Comparison of ENCODE assay signal across 10 cellular contexts in genomic region chr12:749871-750270, GRCh38. TPM values are rescaled to one million over a fixed set of nuclear protein-coding genes. Genes with fewer than 3 reads are reported as not detected.
DNase-seq lines count a peak whose midpoint lies in the region; ATAC-seq lines count a peak whose summit lies in the region.
"Had no signal": no experiment of that assay in that cellular context is flagged by ENCODE, and none has a peak within 500 bp of the region (broad histone marks: within the 10 kb centered on the region; RNA-seq: fewer than 3 reads in every experiment).

No MANE protein-coding gene starts in this region.

- ATAC-seq in HG03175 (IDR thresholded peaks at IDR 0.05; ENCODE audit: unreplicated experiment) = no peak

- no peak overlapping the region for H3K14ac ChIP-seq in mesenchymal stem cell (ENCODE audit: low read length in 2 of 2)

- H2BK12ac ChIP-seq in mesenchymal stem cell (ENCODE audit: low read length in 2 of 2) = no peak overlapping the region

- DNase-seq in CD4-positive, alpha-beta memory T cell = no peak
- peak; percentile 19 for DNase-seq in GM23248
- no peak for DNase-seq in mesenchymal stem cell
- DNase-seq in glomerular visceral epithelial cell (ENCODE audit: extremely low spot score) = no peak
- DNase-seq in Kasumi-1 (lab: John Stamatoyannopoulos, UW) = no peak
- no peak for DNase-seq in NCI-H446 (lab: John Stamatoyannopoulos, UW)
- DNase-seq: naive B cell; stimulated activated naive CD4-positive, alpha-beta T cell had no signal

- peak overlapping the region; percentile 89 for H3K27ac ChIP-seq in CD4-positive, alpha-beta memory T cell (ENCODE audit: low read depth, low read length)
- H3K27ac ChIP-seq in GM23248 (peak overlapping the region; percentile 73), mesenchymal stem cell (ENCODE audit: low read length, poor library complexity, severe bottlenecking) (no peak overlapping the region)

- H3K4ac ChIP-seq in mesenchymal stem cell (ENCODE audit: low read depth in 1 of 2, low read length in 2 of 2) = no peak overlapping the region

- no peaks in the 10 kb centered on the region for H3K9me2 ChIP-seq in GM23248 (ENCODE audit: insufficient read depth)

- no peak overlapping the region for H2AK5ac ChIP-seq in mesenchymal stem cell (ENCODE audit: low read length, severe bottlenecking)

- peak overlapping the region in 3 of 7 donors; percentile 93 to 94 (median 94) for H3K27ac Mint-ChIP-seq in CD4-positive, alpha-beta memory T cell
- H3K27ac Mint-ChIP-seq in T-helper 1 cell treated with Interleukin-12 subunit alpha and Interleukin-12 subunit beta and Interleukin-4 antibody, amounts not matched to agents 30 μg/mL and 1 μg/mL, for 36 hours = peak overlapping the region; percentile 94

- 32 to 67% methylated on average over 1 of the region's 1 CpG for WGBS in GM23248 (ENCODE audit: low coverage in 1 of 2, low lambda C conversion rate in 2 of 2, missing lambda C conversion rate in 2 of 2), 2 experiments
- no CpG with 5 or more reads among the region's 1 CpG for WGBS in mesenchymal stem cell

- CTCF ChIA-PET in CD4-positive, alpha-beta memory T cell (lab: Charles Lee; ENCODE audit: partially characterized antibody) = interaction anchor here (1.2 to 6.3 kb wide), 16 partner anchors 12 to 179 kb away, joined by 3 to 112 read pairs (median 29); no protein-coding TSS in a partner anchor

- H4K91ac ChIP-seq in mesenchymal stem cell (ENCODE audit: low read length) = no peak overlapping the region

- POLR2A ChIA-PET in CD4-positive, alpha-beta memory T cell (lab: Charles Lee; ENCODE audit: partially characterized antibody) = interaction anchor here (0.6 to 6.4 kb wide), 17 partner anchors 8 to 174 kb away, joined by 3 to 138 read pairs (median 39); partner anchors contain the start of gene NINJ2

- no peak overlapping the region for H2BK5ac ChIP-seq in mesenchymal stem cell (ENCODE audit: low read depth, low read length, poor library complexity, severe bottlenecking)

- peaks cover 0 to 12% of the 10 kb centered on the region in 2 donors for H3K36me3 Mint-ChIP-seq in CD4-positive, alpha-beta memory T cell
- peaks cover 8% of the 10 kb centered on the region for H3K36me3 Mint-ChIP-seq in T-helper 1 cell treated with Interleukin-12 subunit alpha and Interleukin-12 subunit beta and Interleukin-4 antibody, amounts not matched to agents 30 μg/mL and 1 μg/mL, for 36 hours (ENCODE audit: low read depth)
- H3K36me3 Mint-ChIP-seq: naive B cell had no signal

- H3K4me2 ChIP-seq in GM23248 (ENCODE audit: unreplicated experiment) = peak overlapping the region; percentile 96
- H3K4me2 ChIP-seq in mesenchymal stem cell (ENCODE audit: low read length, poor library complexity, severe bottlenecking) = no peak overlapping the region

- H3K4me3 ChIP-seq in CD4-positive, alpha-beta memory T cell (ENCODE audit: low read length in 2 of 2) = no peak overlapping the region
- H3K4me3 ChIP-seq in GM23248 = peak overlapping the region; percentile 95
- no peak overlapping the region for H3K4me3 ChIP-seq in mesenchymal stem cell (ENCODE audit: insufficient read depth in 1 of 2, low read depth in 1 of 2, low read length in 2 of 2)

- H2AFZ ChIP-seq in GM23248 = peak overlapping the region; percentile 91
- H2AFZ ChIP-seq in mesenchymal stem cell (ENCODE audit: low read depth, low read length) = no peak overlapping the region

- H4K20me1 ChIP-seq in GM23248 (ENCODE audit: insufficient read depth) = peaks cover 8% of the 10 kb centered on the region

- H3K79me2 ChIP-seq in GM23248 (ENCODE audit: insufficient read depth) = peaks cover 19% of the 10 kb centered on the region

- H3K27me3 Mint-ChIP-seq in CD4-positive, alpha-beta memory T cell = no peaks in the 10 kb centered on the region
- H3K27me3 Mint-ChIP-seq in T-helper 1 cell treated with Interleukin-12 subunit alpha and Interleukin-12 subunit beta and Interleukin-4 antibody, amounts not matched to agents 30 μg/mL and 1 μg/mL, for 36 hours (ENCODE audit: low read depth) = no peaks in the 10 kb centered on the region
- H3K27me3 Mint-ChIP-seq: naive B cell had no signal

- H3K4me1 Mint-ChIP-seq in CD4-positive, alpha-beta memory T cell = peaks cover 0 to 11% (median 6%) of the 10 kb centered on the region in 4 donors
- peaks cover 10% of the 10 kb centered on the region for H3K4me1 Mint-ChIP-seq in T-helper 1 cell treated with Interleukin-12 subunit alpha and Interleukin-12 subunit beta and Interleukin-4 antibody, amounts not matched to agents 30 μg/mL and 1 μg/mL, for 36 hours (ENCODE audit: low read depth)

- H3K9ac ChIP-seq in GM23248 (peak overlapping the region; percentile 75), mesenchymal stem cell (ENCODE audit: low read length) (peak overlapping the region; percentile 90)

- peaks cover 28% of the 10 kb centered on the region for H3F3A ChIP-seq in GM23248 (ENCODE audit: insufficient read depth)

- H3K4me1 ChIP-seq in CD4-positive, alpha-beta memory T cell (ENCODE audit: insufficient read depth, low read length) = peaks cover 26% of the 10 kb centered on the region
- H3K4me1 ChIP-seq in GM23248 (ENCODE audit: insufficient read depth) = peaks cover 18% of the 10 kb centered on the region
- no peaks in the 10 kb centered on the region for H3K4me1 ChIP-seq in mesenchymal stem cell (ENCODE audit: control insufficient read depth, insufficient read depth, low read depth, low read length)

- in situ Hi-C loops in GM23248 (cut with MboI) = loop anchor here (10.0 kb wide), 1 partner anchor 175 kb away; no protein-coding TSS in a partner anchor

- no peaks in the 10 kb centered on the region for H3K27me3 ChIP-seq in CD4-positive, alpha-beta memory T cell (ENCODE audit: insufficient read depth, low read length)
- no peaks in the 10 kb centered on the region for H3K27me3 ChIP-seq in GM23248 (replicated peaks; ENCODE audit: insufficient read depth)
- H3K27me3 ChIP-seq in mesenchymal stem cell (ENCODE audit: control insufficient read depth in 1 of 2, insufficient read depth in 1 of 2, low read length in 2 of 2) = no peaks in the 10 kb centered on the region

- H2BK120ac ChIP-seq in mesenchymal stem cell (ENCODE audit: low read depth, low read length) = no peak overlapping the region

- no peaks in the 10 kb centered on the region for H3K9me3 ChIP-seq in CD4-positive, alpha-beta memory T cell (ENCODE audit: control insufficient read depth in 1 of 2, low read length in 2 of 2)
- no peaks in the 10 kb centered on the region for H3K9me3 ChIP-seq in GM23248 (ENCODE audit: low read depth)
- H3K9me3 ChIP-seq in mesenchymal stem cell (ENCODE audit: control insufficient read depth, low read length) = no peaks in the 10 kb centered on the region

- no peak overlapping the region for H3K18ac ChIP-seq in mesenchymal stem cell (ENCODE audit: low read depth in 1 of 2, low read length in 2 of 2)

- H3K36me3 ChIP-seq in CD4-positive, alpha-beta memory T cell (ENCODE audit: insufficient read depth, low read length) = no peaks in the 10 kb centered on the region
- H3K36me3 ChIP-seq in GM23248 (ENCODE audit: low read depth) (no peaks in the 10 kb centered on the region), mesenchymal stem cell (ENCODE audit: control insufficient read depth in 1 of 2, insufficient read depth in 2 of 2, low read depth in 1 of 2, low read length in 2 of 2) (peaks cover 2 to 3% of the 10 kb centered on the region in 2 experiments)

- H4K8ac ChIP-seq in mesenchymal stem cell (ENCODE audit: low read length) = no peak overlapping the region

- H3K9me3 Mint-ChIP-seq in CD4-positive, alpha-beta memory T cell = no peaks in the 10 kb centered on the region
- H3K9me3 Mint-ChIP-seq in T-helper 1 cell treated with Interleukin-12 subunit alpha and Interleukin-12 subunit beta and Interleukin-4 antibody, amounts not matched to agents 30 μg/mL and 1 μg/mL, for 36 hours = no peaks in the 10 kb centered on the region
- H3K9me3 Mint-ChIP-seq: naive B cell had no signal

- no peak overlapping the region for H3K23ac ChIP-seq in mesenchymal stem cell (ENCODE audit: low read length in 2 of 2)

- H3K79me1 ChIP-seq in mesenchymal stem cell (replicated peaks; ENCODE audit: low read length, poor library complexity, severe bottlenecking) = no peaks in the 10 kb centered on the region

- intact Hi-C loops in CD4-positive, alpha-beta memory T cell (cut with micrococcal nuclease) = loop anchor here (2.0 to 5.0 kb wide), 3 partner anchors 33 to 348 kb away; partner anchors contain the start of gene CCDC77

- peak overlapping the region; percentile 60 to 86 (median 75) for H3K4me3 Mint-ChIP-seq in CD4-positive, alpha-beta memory T cell
- H3K4me3 Mint-ChIP-seq in T-helper 1 cell treated with Interleukin-12 subunit alpha and Interleukin-12 subunit beta and Interleukin-4 antibody, amounts not matched to agents 30 μg/mL and 1 μg/mL, for 36 hours = peak overlapping the region; percentile 82

- no peak overlapping the region for H2BK15ac ChIP-seq in mesenchymal stem cell (ENCODE audit: low read depth, poor library complexity, severe bottlenecking)

RNA-seq across cellular contexts. Expression of gene WNK1, which starts 2.5 kb away (rescaled TPM):
- 100 to 1,000 TPM; 192 to 194 TPM for total RNA-seq in CD4-positive, alpha-beta memory T cell
- polyA plus RNA-seq in CD4-positive, alpha-beta memory T cell = 10 to 100 TPM in 1 of 2 donors, 1 to 10 TPM in 1; 4.5 to 49.5 TPM
- total RNA-seq in GM23248 (2014; rRNA removed; shearing (Covaris generic)) = 41.5 and 55.6 TPM in 2 replicates
- polyA plus RNA-seq in GM23248 (2016; fragmentation: Nextera tagmentation; extraction: Ambion mirVana) = 47.2 and 51.6 TPM in 2 replicates
- polyA plus RNA-seq in mesenchymal stem cell (2013, experiment 1 of 2) = 53.4 TPM
- 50.7 TPM for polyA plus RNA-seq in mesenchymal stem cell (2013, experiment 2 of 2)
